ENCODE assay signal across 28 cellular contexts in genomic region chr7:110988348-110988747, GRCh38.
"Had no signal": no experiment of that assay in that cellular context is flagged by ENCODE, and none has a peak within 500 bp of the region (broad histone marks: within the 10 kb centered on the region; RNA-seq: fewer than 3 reads in every experiment).

No MANE protein-coding gene starts in this region.

- H3K27ac ChIP-seq: neural progenitor cell, ovary, parathyroid adenoma, psoas muscle, right lobe of liver, sigmoid colon, stomach, thoracic aorta, thyroid gland, tibial nerve, upper lobe of left lung, vagina had no signal

- H3K27ac Mint-ChIP-seq: natural killer cell; nephron; neural progenitor cell; progenitor cell of endocrine pancreas; stimulated activated effector memory CD8-positive, alpha-beta T cell treated with anti-CD3 and anti-CD28 coated beads, Interleukin-12 subunit alpha, Interleukin-12 subunit beta, amount 100 ng/mL, for 72 hours; stimulated activated naive B cell treated with anti-CD40 and anti-IgM and Interleukin-4, amounts not matched to agents 10 μg/mL and 1 μg/mL and 100 μg/mL, for 72 hours had no signal

- DNase-seq: natural killer cell; occipital lobe; ovary; posterior cingulate gyrus; psoas muscle; right lobe of liver; sigmoid colon; small intestine; stimulated activated CD4-positive, alpha-beta T cell treated with anti-CD3 and anti-CD28 coated beads, Interleukin-15, amount 100 ng/mL, for 24 hours; stimulated activated CD4-positive, alpha-beta T cell treated with anti-CD3 and anti-CD28 coated beads, Interleukin-2, amount 100 ng/mL, for 24 hours; stimulated activated CD4-positive, alpha-beta T cell treated with anti-CD3 and anti-CD28 coated beads, Interleukin-2, amount 100 ng/mL, for 48 hours; stimulated activated CD4-positive, alpha-beta T cell treated with anti-CD3 and anti-CD28 coated beads, Interleukin-4, amount 100 ng/mL, for 24 hours; stimulated activated naive B cell treated with anti-CD40 and anti-IgM and Interleukin-4, amounts not matched to agents 10 μg/mL and 1 μg/mL and 100 μg/mL, for 72 hours; stimulated activated naive CD4-positive, alpha-beta T cell treated with Interleukin-2 at 50 U/mL for 16 hours; stomach; thyroid gland; trophoblast cell; upper lobe of left lung had no signal

- H3K27me3 Mint-ChIP-seq: progenitor cell of endocrine pancreas; stimulated activated naive B cell treated with anti-CD40 and anti-IgM and Interleukin-4, amounts not matched to agents 10 μg/mL and 1 μg/mL and 100 μg/mL, for 72 hours had no signal

- H3K36me3 ChIP-seq: neural progenitor cell, ovary, right lobe of liver, sigmoid colon, stomach, thoracic aorta, thyroid gland, tibial nerve, upper lobe of left lung, vagina had no signal

- ATAC-seq: psoas muscle; right cardiac atrium; right lobe of liver; stimulated activated effector memory CD8-positive, alpha-beta T cell treated with anti-CD3 and anti-CD28 coated beads, Interleukin-12 subunit alpha, Interleukin-12 subunit beta, amount 100 ng/mL, for 72 hours; stimulated activated naive B cell treated with anti-CD40 and anti-IgM and Interleukin-4, amounts not matched to agents 10 μg/mL and 1 μg/mL and 100 μg/mL, for 72 hours had no signal

- H3K9me3 ChIP-seq: ovary, psoas muscle, right lobe of liver, sigmoid colon, stomach, thoracic aorta, thyroid gland, tibial nerve, upper lobe of left lung, vagina had no signal

- H3K4me1 ChIP-seq: neural progenitor cell, parathyroid adenoma, psoas muscle, right lobe of liver, sigmoid colon, stomach, tibial nerve, upper lobe of left lung, vagina had no signal

- H3K4me1 Mint-ChIP-seq: nephron; neural progenitor cell; stimulated activated naive B cell treated with anti-CD40 and anti-IgM and Interleukin-4, amounts not matched to agents 10 μg/mL and 1 μg/mL and 100 μg/mL, for 72 hours had no signal

- H3K4me3 Mint-ChIP-seq: natural killer cell; nephron; neural progenitor cell; stimulated activated effector memory CD8-positive, alpha-beta T cell treated with anti-CD3 and anti-CD28 coated beads, Interleukin-12 subunit alpha, Interleukin-12 subunit beta, amount 100 ng/mL, for 72 hours; stimulated activated naive B cell treated with anti-CD40 and anti-IgM and Interleukin-4, amounts not matched to agents 10 μg/mL and 1 μg/mL and 100 μg/mL, for 72 hours had no signal

- FAIRE-seq: small intestine, urothelium cell line had no signal

- H3K27me3 ChIP-seq: neural progenitor cell, ovary, right lobe of liver, sigmoid colon, stomach, thyroid gland, tibial nerve, upper lobe of left lung, vagina had no signal

- H3K9me3 Mint-ChIP-seq: nephron; neural progenitor cell; stimulated activated effector memory CD8-positive, alpha-beta T cell treated with anti-CD3 and anti-CD28 coated beads, Interleukin-12 subunit alpha, Interleukin-12 subunit beta, amount 100 ng/mL, for 72 hours; stimulated activated naive B cell treated with anti-CD40 and anti-IgM and Interleukin-4, amounts not matched to agents 10 μg/mL and 1 μg/mL and 100 μg/mL, for 72 hours had no signal

- H3K36me3 Mint-ChIP-seq: natural killer cell; neural progenitor cell; stimulated activated effector memory CD8-positive, alpha-beta T cell treated with anti-CD3 and anti-CD28 coated beads, Interleukin-12 subunit alpha, Interleukin-12 subunit beta, amount 100 ng/mL, for 72 hours; stimulated activated naive B cell treated with anti-CD40 and anti-IgM and Interleukin-4, amounts not matched to agents 10 μg/mL and 1 μg/mL and 100 μg/mL, for 72 hours had no signal

- H3K4me3 ChIP-seq: neural progenitor cell, ovary, psoas muscle, right lobe of liver, sigmoid colon, stomach, thyroid gland, tibial nerve, upper lobe of left lung, vagina had no signal
